Comparison of ENCODE assay signal across 1 cellular context in the genomic region with DNA sequence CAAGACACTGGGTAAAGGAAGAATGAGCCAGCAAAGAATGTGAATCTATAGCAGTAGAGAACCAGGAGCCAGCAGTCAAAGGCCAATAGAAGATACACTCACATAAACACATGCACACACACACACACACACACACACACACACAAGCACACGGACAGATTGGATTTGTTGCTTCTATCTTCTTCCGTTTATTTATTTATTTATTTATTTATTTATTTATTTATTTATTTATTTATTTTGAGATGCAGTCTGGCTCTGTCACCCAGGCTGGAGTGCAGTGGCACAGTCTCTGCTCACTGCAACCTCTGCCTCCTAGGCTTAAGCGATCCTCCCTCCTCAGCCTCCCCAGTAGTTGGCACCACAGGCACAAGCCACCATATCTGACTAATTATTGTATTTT.
TF ChIP-seq lines count a peak whose summit lies in the region.

No MANE protein-coding gene starts in this region.

TF ChIP-seq in HEK293, 187 proteins besides CTCF, POLR2A, EP300 and RAD21 (continued from another document):
- TF ChIP-seq REST (tag by site-specific recombination; IDR thresholded peaks at IDR 0.05): peak; percentile 70; the same call in 1 of the 2 replicates
- TF ChIP-seq ZNF629 (tag by site-specific recombination; IDR thresholded peaks at IDR 0.05): peak; percentile 35; the same call in 1 of the 2 replicates
- TF ChIP-seq WT1 (tag by site-specific recombination; IDR thresholded peaks at IDR 0.05): 0 out of 2 replicates have a peak, but pooled peaks have one; percentile 19
- TF ChIP-seq ZNF529 (tag by site-specific recombination; IDR thresholded peaks at IDR 0.05; ENCODE audit: insufficient replicate concordance): peak; percentile 60
- peak; percentile 83 for TF ChIP-seq ZNF266 (tag by site-specific recombination; IDR thresholded peaks at IDR 0.05; ENCODE audit: low read depth)
- TF ChIP-seq ZBTB8A (tag by site-specific recombination; IDR thresholded peaks at IDR 0.05): peak; percentile 73
- TF ChIP-seq, protein P1, sequence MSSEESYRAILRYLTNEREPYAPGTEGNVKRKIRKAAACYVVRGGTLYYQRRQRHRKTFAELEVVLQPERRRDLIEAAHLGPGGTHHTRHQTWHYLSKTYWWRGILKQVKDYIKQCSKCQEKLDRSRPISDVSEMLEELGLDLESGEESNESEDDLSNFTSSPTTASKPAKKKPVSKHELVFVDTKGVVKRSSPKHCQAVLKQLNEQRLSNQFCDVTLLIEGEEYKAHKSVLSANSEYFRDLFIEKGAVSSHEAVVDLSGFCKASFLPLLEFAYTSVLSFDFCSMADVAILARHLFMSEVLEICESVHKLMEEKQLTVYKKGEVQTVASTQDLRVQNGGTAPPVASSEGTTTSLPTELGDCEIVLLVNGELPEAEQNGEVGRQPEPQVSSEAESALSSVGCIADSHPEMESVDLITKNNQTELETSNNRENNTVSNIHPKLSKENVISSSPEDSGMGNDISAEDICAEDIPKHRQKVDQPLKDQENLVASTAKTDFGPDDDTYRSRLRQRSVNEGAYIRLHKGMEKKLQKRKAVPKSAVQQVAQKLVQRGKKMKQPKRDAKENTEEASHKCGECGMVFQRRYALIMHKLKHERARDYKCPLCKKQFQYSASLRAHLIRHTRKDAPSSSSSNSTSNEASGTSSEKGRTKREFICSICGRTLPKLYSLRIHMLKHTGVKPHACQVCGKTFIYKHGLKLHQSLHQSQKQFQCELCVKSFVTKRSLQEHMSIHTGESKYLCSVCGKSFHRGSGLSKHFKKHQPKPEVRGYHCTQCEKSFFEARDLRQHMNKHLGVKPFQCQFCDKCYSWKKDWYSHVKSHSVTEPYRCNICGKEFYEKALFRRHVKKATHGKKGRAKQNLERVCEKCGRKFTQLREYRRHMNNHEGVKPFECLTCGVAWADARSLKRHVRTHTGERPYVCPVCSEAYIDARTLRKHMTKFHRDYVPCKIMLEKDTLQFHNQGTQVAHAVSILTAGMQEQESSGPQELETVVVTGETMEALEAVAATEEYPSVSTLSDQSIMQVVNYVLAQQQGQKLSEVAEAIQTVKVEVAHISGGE (tag by site-specific recombination; conservative IDR thresholded peaks at IDR 0.05; ENCODE audit: low read depth): peak; percentile 80
- peak; percentile 55; the same call in 1 of the 2 replicates for TF ChIP-seq ZXDB (tag by site-specific recombination; IDR thresholded peaks at IDR 0.05)
- peak; percentile 48 for TF ChIP-seq ZNF654 (tag by site-specific recombination; IDR thresholded peaks at IDR 0.05; ENCODE audit: low read depth)
- TF ChIP-seq RBAK (tag by site-specific recombination; IDR thresholded peaks at IDR 0.05): 0 out of 2 replicates have a peak, but pooled peaks have one; percentile 67
- TF ChIP-seq ZNF664 (tag by site-specific recombination; IDR thresholded peaks at IDR 0.05): peak; percentile 40; the same call in 1 of the 2 replicates
- TF ChIP-seq ZNF501 (tag by site-specific recombination; IDR thresholded peaks at IDR 0.05): peak; percentile 77
- peak; percentile 88 for TF ChIP-seq ZNF433 (tag by site-specific recombination; IDR thresholded peaks at IDR 0.05; ENCODE audit: low read depth)
- peak; percentile 71 for TF ChIP-seq ZNF623 (tag by site-specific recombination; IDR thresholded peaks at IDR 0.05)
- 0 out of 2 replicates have a peak, but pooled peaks have one; percentile 38 for TF ChIP-seq GFI1B (tag by site-specific recombination; IDR thresholded peaks at IDR 0.05)
- peak; percentile 27; the same call in 1 of the 2 replicates for TF ChIP-seq ZNF530 (tag by site-specific recombination; IDR thresholded peaks at IDR 0.05; ENCODE audit: low read depth)
